In the genomic region with DNA sequence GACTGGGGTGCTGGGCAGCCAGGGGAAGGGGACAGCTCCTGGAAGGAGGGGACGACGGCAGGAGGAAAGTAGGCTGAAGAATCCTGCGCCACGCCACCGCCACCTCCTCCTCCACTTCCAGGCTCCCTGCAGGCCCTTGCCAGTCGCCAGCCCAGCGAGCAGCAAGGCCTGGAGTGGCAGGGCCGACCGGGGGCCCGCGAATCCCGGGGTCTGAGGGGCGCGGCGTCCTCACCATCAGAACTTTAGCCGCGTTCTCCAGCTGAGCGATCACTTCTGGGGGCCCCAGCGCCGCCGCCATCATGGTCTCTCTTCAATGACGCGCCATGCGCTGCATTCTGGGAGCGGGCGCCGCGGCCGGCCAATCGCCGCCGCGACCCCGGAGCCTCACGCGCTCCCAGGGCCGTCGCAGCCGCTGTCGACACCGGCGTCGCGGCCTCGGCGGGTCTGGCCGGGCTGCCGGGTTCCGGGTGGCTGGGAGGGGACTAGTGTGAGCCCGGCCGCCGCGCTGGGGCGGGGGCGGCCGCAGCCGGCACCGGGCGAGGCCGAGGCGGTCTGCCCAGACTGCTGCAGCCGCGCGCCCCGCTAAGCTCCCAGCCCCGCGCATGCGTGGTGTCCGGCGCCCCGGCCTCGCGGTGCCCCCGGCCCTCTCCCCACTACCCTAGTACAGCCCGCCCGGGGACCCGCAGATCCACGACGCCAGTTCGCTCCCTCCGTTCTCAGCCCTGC, we compare ENCODE assay signal across 8 cellular contexts. TPM values are rescaled to one million over a fixed set of nuclear protein-coding genes. Genes with fewer than 3 reads are reported as not detected.
DNase-seq lines count a peak whose midpoint lies in the region; ATAC-seq and TF ChIP-seq lines count a peak whose summit lies in the region.

XPO4 (minus strand) TSS at position 309 of the 726 bp plus-strand sequence; CDS start at position 301, 8 bp downstream.

- H3K4me3 Mint-ChIP-seq in activated CD4-positive, alpha-beta T cell treated with anti-CD3 and anti-CD28 coated beads, Interleukin-2, amount 10 ng/mL, durations not matched to agents 24 days and 14 days = peak within 1 kb of the TSS; percentile 99

- H3K27me3 Mint-ChIP-seq in activated CD4-positive, alpha-beta T cell treated with anti-CD3 and anti-CD28 coated beads, Interleukin-2, amount 10 ng/mL, durations not matched to agents 24 days and 14 days = peaks cover 2% of the 10 kb centered on the region

- H3K36me3 Mint-ChIP-seq in activated CD4-positive, alpha-beta T cell treated with anti-CD3 and anti-CD28 coated beads, Interleukin-2, amount 10 ng/mL, durations not matched to agents 24 days and 14 days (ENCODE audit: low read depth) = peaks cover 18% of the 10 kb centered on the region

- H3K36me3 ChIP-seq in left lung = no peaks in the 10 kb centered on the region

- H3K27ac ChIP-seq in coronary artery (peak within 1 kb of the TSS; percentile 80 to 94), left lung (peak within 1 kb of the TSS; percentile 85 to 90)

- H3K4me3 ChIP-seq in coronary artery = peak within 1 kb of the TSS; percentile 86
- H3K4me3 ChIP-seq in left lung = peak within 1 kb of the TSS; percentile 77 to 93

- DNase-seq in AG08396 (ENCODE audit: low spot score) (peak; percentile 94), NCI-H446 treated with DMSO at 0.1 percent for 48 hours (lab: John Stamatoyannopoulos, UW) (peak; percentile 73), coronary artery (ENCODE audit: low spot score) (peak; percentile 85), left lung (peak; percentile 80 to 93)
- DNase-seq in activated CD4-positive, alpha-beta T cell treated with anti-CD3 and anti-CD28 coated beads, Interleukin-2, amount 10 ng/mL, durations not matched to agents 24 days and 14 days = peak; percentile 95
- peak; percentile 70 to 79 for DNase-seq in stimulated activated CD4-positive, alpha-beta T cell treated with anti-CD3 and anti-CD28 coated beads, Interleukin-2, amount 100 ng/mL, for 48 hours

- H3K4me1 ChIP-seq in left lung = peaks cover 0 to 25% of the 10 kb centered on the region in 2 donors

- no peaks in the 10 kb centered on the region for H3K9me3 Mint-ChIP-seq in activated CD4-positive, alpha-beta T cell treated with anti-CD3 and anti-CD28 coated beads, Interleukin-2, amount 10 ng/mL, durations not matched to agents 24 days and 14 days

- no peaks in the 10 kb centered on the region for H3K9me3 ChIP-seq in left lung

- H3K27me3 ChIP-seq in left lung = no peaks in the 10 kb centered on the region

- peaks cover 26% of the 10 kb centered on the region for H3K4me1 Mint-ChIP-seq in activated CD4-positive, alpha-beta T cell treated with anti-CD3 and anti-CD28 coated beads, Interleukin-2, amount 10 ng/mL, durations not matched to agents 24 days and 14 days

- no peak for TF ChIP-seq CTCF in coronary artery (IDR thresholded peaks at IDR 0.05)
- TF ChIP-seq CTCF in left lung (IDR thresholded peaks at IDR 0.05) = no peak

- ATAC-seq in GM18868 (IDR thresholded peaks at IDR 0.05; ENCODE audit: unreplicated experiment) (peak; percentile 92), HG03103 (IDR thresholded peaks at IDR 0.05; ENCODE audit: low read depth, unreplicated experiment) (peak; percentile 96), left lung (peak; percentile 96)

- intact Hi-C loops in activated CD4-positive, alpha-beta T cell treated with anti-CD3 and anti-CD28 coated beads, Interleukin-2, amount 10 ng/mL, durations not matched to agents 24 days and 14 days (cut with micrococcal nuclease) = loop anchor here (1.0 to 10.0 kb wide), 5 partner anchors 129 to 1118 kb away; partner anchors contain the start of genes EEF1AKMT1, IL17D, MRPL57 and PSPC1
- intact Hi-C loops in left lung (cut with DNase I) = no loop called here

- H3K27ac Mint-ChIP-seq in activated CD4-positive, alpha-beta T cell treated with anti-CD3 and anti-CD28 coated beads, Interleukin-2, amount 10 ng/mL, durations not matched to agents 24 days and 14 days = peak within 1 kb of the TSS; percentile 97

RNA-seq across cellular contexts. Expression of gene XPO4, which starts in this region (rescaled TPM):
- 32.5 and 34.8 TPM in 2 replicates for total RNA-seq in activated CD4-positive, alpha-beta T cell treated with anti-CD3 and anti-CD28 coated beads, Interleukin-2, amount 10 ng/mL, durations not matched to agents 24 days and 14 days
- total RNA-seq in left lung = 10 to 100 TPM; 18.3 to 24.8 TPM

Comparison
In these comparisons a context has a peak if more than half of its experiments do, and no peak if none do; other contexts are left out.
1. Peak in every context shown above with its lines: DNase-seq, ATAC-seq, H3K4me3 ChIP-seq and H3K27ac ChIP-seq.